In genomic region chr16:28294201-28294600, GRCh38 we compare ENCODE assay signal across 15 cellular contexts. TPM values are rescaled to one million over a fixed set of nuclear protein-coding genes. Genes with fewer than 3 reads are reported as not detected.
DNase-seq lines count a peak whose midpoint lies in the region; ATAC-seq and TF ChIP-seq lines count a peak whose summit lies in the region.
"Had no signal": no experiment of that assay in that cellular context is flagged by ENCODE, and none has a peak within 500 bp of the region (broad histone marks: within the 10 kb centered on the region; RNA-seq: fewer than 3 reads in every experiment).

No MANE protein-coding gene starts in this region.

- peaks cover 62 to 75% (median 75%) of the 10 kb centered on the region in 3 donors for H3K4me1 Mint-ChIP-seq in CD8-positive, alpha-beta memory T cell
- H3K4me1 Mint-ChIP-seq in brain, result peaks cover 70% of the 10 kb centered on the region
- H3K4me1 Mint-ChIP-seq in naive thymus-derived CD4-positive, alpha-beta T cell, result peaks cover 54 to 78% (median 69%) of the 10 kb centered on the region in 7 donors

- TF ChIP-seq EP300 in tibial nerve (IDR thresholded peaks at IDR 0.05), result no peak

- H3K36me3 ChIP-seq in CD8-positive, alpha-beta memory T cell (ENCODE audit: insufficient read depth, low read length), result no peaks in the 10 kb centered on the region
- peaks cover 5% of the 10 kb centered on the region; the same call in 1 of the 2 replicates for H3K36me3 ChIP-seq in HUES6 (ENCODE audit: control insufficient read depth, insufficient read depth, low read length)
- H3K36me3 ChIP-seq in naive thymus-derived CD4-positive, alpha-beta T cell (ENCODE audit: control insufficient read depth in 2 of 3, insufficient read depth in 3 of 3, low read length in 3 of 3), result peaks cover 0 to 3% (median 0%) of the 10 kb centered on the region in 3 experiments
- no peaks in the 10 kb centered on the region for H3K36me3 ChIP-seq in tibial nerve
- H3K36me3 ChIP-seq: thyroid gland had no signal

- no peak for DNase-seq in CD8-positive, alpha-beta memory T cell
- DNase-seq in naive thymus-derived CD4-positive, alpha-beta T cell, result no peak
- no peak for DNase-seq in tibial nerve (ENCODE audit: low spot score in 2 of 2)
- DNase-seq in medulla oblongata (ENCODE audit: extremely low spot score), result no peak
- DNase-seq in NCI-H1417 (lab: John Stamatoyannopoulos, UW), result no peak
- DNase-seq: activated CD8-positive, alpha-beta memory T cell treated with anti-CD3 and anti-CD28 coated beads, Interleukin-2, amount 50 U/mL, for 48 hours; effector CD4-positive, alpha-beta T cell; foreskin melanocyte; left cardiac atrium; NCI-H1105; NCI-H446 treated with DMSO at 0.1 percent for 48 hours; thyroid gland had no signal

- peaks cover 77% of the 10 kb centered on the region for H3K4me1 ChIP-seq in CD8-positive, alpha-beta memory T cell (ENCODE audit: insufficient read depth, low read length)
- H3K4me1 ChIP-seq in HUES6 (ENCODE audit: control insufficient read depth, insufficient read depth, low read length) (peaks cover 28% of the 10 kb centered on the region), tibial nerve (peaks cover 0 to 18% (median 11%) of the 10 kb centered on the region in 4 donors)
- H3K4me1 ChIP-seq in naive thymus-derived CD4-positive, alpha-beta T cell (ENCODE audit: control insufficient read depth in 2 of 2, insufficient read depth in 2 of 2, low read length in 2 of 2), result peaks cover 57 to 71% of the 10 kb centered on the region in 2 donors

- H3K36me3 Mint-ChIP-seq in CD8-positive, alpha-beta memory T cell, result peaks cover 0 to 11% (median 2%) of the 10 kb centered on the region in 3 donors
- H3K36me3 Mint-ChIP-seq in brain, result peaks cover 24% of the 10 kb centered on the region
- H3K36me3 Mint-ChIP-seq in naive thymus-derived CD4-positive, alpha-beta T cell, result peaks cover 0 to 11% (median 0%) of the 10 kb centered on the region in 5 donors

- H3K4me3 Mint-ChIP-seq in CD8-positive, alpha-beta memory T cell, result peak overlapping the region; percentile 87 to 98 (median 91)
- peak overlapping the region; percentile 84 to 98 (median 84) for H3K4me3 Mint-ChIP-seq in brain
- H3K4me3 Mint-ChIP-seq in naive thymus-derived CD4-positive, alpha-beta T cell, result peak overlapping the region; percentile 75 to 97 (median 91)

- intact Hi-C loops in naive thymus-derived CD4-positive, alpha-beta T cell (cut with micrococcal nuclease), result no loop called here

- CTCF ChIA-PET in CD8-positive, alpha-beta memory T cell (lab: Charles Lee), result interaction anchor here (0.7 to 5.6 kb wide), 4 partner anchors 16 to 23 kb away, joined by 3 to 39 read pairs (median 9); no protein-coding TSS in a partner anchor
- CTCF ChIA-PET in naive thymus-derived CD4-positive, alpha-beta T cell (lab: Charles Lee), result interaction anchor here (0.9 to 2.1 kb wide), 5 partner anchors 9 to 20 kb away, joined by 3 to 8 read pairs (median 4); no protein-coding TSS in a partner anchor

- peak overlapping the region; percentile 68 to 91 (median 83) for H3K27ac Mint-ChIP-seq in CD8-positive, alpha-beta memory T cell
- H3K27ac Mint-ChIP-seq in brain, result peak overlapping the region; percentile 65 to 99 (median 92)
- peak overlapping the region in 8 of 9 donors; percentile 65 to 92 (median 84) for H3K27ac Mint-ChIP-seq in naive thymus-derived CD4-positive, alpha-beta T cell

- H3K9me3 Mint-ChIP-seq in CD8-positive, alpha-beta memory T cell, result no peaks in the 10 kb centered on the region
- H3K9me3 Mint-ChIP-seq in brain, result peaks cover 0 to 3% (median 0%) of the 10 kb centered on the region in 5 experiments
- H3K9me3 Mint-ChIP-seq in naive thymus-derived CD4-positive, alpha-beta T cell, result peaks cover 0 to 2% (median 0%) of the 10 kb centered on the region in 11 donors

- H3K4me3 ChIP-seq in CD8-positive, alpha-beta memory T cell (ENCODE audit: low read length), result peak overlapping the region; percentile 90
- H3K4me3 ChIP-seq in HUES6 (ENCODE audit: low read depth, low read length), result peak overlapping the region; percentile 93
- H3K4me3 ChIP-seq in naive thymus-derived CD4-positive, alpha-beta T cell (ENCODE audit: low read length), result peak overlapping the region; percentile 94
- H3K4me3 ChIP-seq in tibial nerve, result no peak overlapping the region

- H3K9me3 ChIP-seq in CD8-positive, alpha-beta memory T cell (ENCODE audit: low read length), result no peaks in the 10 kb centered on the region
- H3K9me3 ChIP-seq in HUES6 (ENCODE audit: control insufficient read depth, insufficient read depth, low read depth, low read length) (no peaks in the 10 kb centered on the region), tibial nerve (no peaks in the 10 kb centered on the region)
- no peaks in the 10 kb centered on the region for H3K9me3 ChIP-seq in naive thymus-derived CD4-positive, alpha-beta T cell (ENCODE audit: control insufficient read depth in 2 of 3, low read length in 3 of 3)
- H3K9me3 ChIP-seq: thyroid gland had no signal

- no peak for TF ChIP-seq POLR2A in tibial nerve (IDR thresholded peaks at IDR 0.05)

- WGBS in tibial nerve, 2 donors, result 85 to 93% methylated on average over 6 of the region's 6 CpGs

- H3K27me3 ChIP-seq in CD8-positive, alpha-beta memory T cell (ENCODE audit: insufficient read depth, low read length, poor library complexity, severe bottlenecking), result no peaks in the 10 kb centered on the region
- no peaks in the 10 kb centered on the region; the same call in 1 of the 2 replicates for H3K27me3 ChIP-seq in HUES6 (ENCODE audit: control insufficient read depth, insufficient read depth, low read length)
- no peaks in the 10 kb centered on the region for H3K27me3 ChIP-seq in naive thymus-derived CD4-positive, alpha-beta T cell (ENCODE audit: control insufficient read depth in 2 of 2, insufficient read depth in 2 of 2, low read length in 2 of 2)
- H3K27me3 ChIP-seq in tibial nerve, result peaks cover 0 to 11% of the 10 kb centered on the region in 2 donors
- H3K27me3 ChIP-seq: thyroid gland had no signal

- no peak for TF ChIP-seq CTCF in brain (conservative IDR thresholded peaks at IDR 0.05)
- no peak for TF ChIP-seq CTCF in tibial nerve (IDR thresholded peaks at IDR 0.05)

- no peak overlapping the region for H3K27ac ChIP-seq in CD8-positive, alpha-beta memory T cell (ENCODE audit: low read depth, low read length)
- H3K27ac ChIP-seq in HUES6 (ENCODE audit: low read depth, low read length), result no peak overlapping the region
- H3K27ac ChIP-seq in naive thymus-derived CD4-positive, alpha-beta T cell (ENCODE audit: low read depth, low read length), result peak overlapping the region; percentile 87
- H3K27ac ChIP-seq in tibial nerve, result no peak overlapping the region
- H3K27ac ChIP-seq: thyroid gland had no signal

- POLR2A ChIA-PET in CD8-positive, alpha-beta memory T cell (lab: Charles Lee), result interaction anchor here (1.0 to 3.4 kb wide), 3 partner anchors 12 to 20 kb away, joined by 4 to 24 read pairs (median 4); no protein-coding TSS in a partner anchor
- POLR2A ChIA-PET in naive thymus-derived CD4-positive, alpha-beta T cell (lab: Charles Lee), result interaction anchor here (0.7 to 12.2 kb wide), 5 partner anchors 10 to 23 kb away, joined by 4 to 205 read pairs (median 6); no protein-coding TSS in a partner anchor

- ATAC-seq in naive thymus-derived CD4-positive, alpha-beta T cell, result no peak
- no peak for ATAC-seq in GM19397 (IDR thresholded peaks at IDR 0.05; ENCODE audit: unreplicated experiment)
- ATAC-seq: left cardiac atrium had no signal

- H3K9ac ChIP-seq in HUES6 (ENCODE audit: low read length), result peak overlapping the region; percentile 77

- no peaks in the 10 kb centered on the region for H3K27me3 Mint-ChIP-seq in CD8-positive, alpha-beta memory T cell
- peaks cover 11% of the 10 kb centered on the region for H3K27me3 Mint-ChIP-seq in brain
- peaks cover 0 to 24% (median 0%) of the 10 kb centered on the region in 5 donors for H3K27me3 Mint-ChIP-seq in naive thymus-derived CD4-positive, alpha-beta T cell

RNA-seq across cellular contexts. Expression of gene SBK1, which starts 1.9 kb away (rescaled TPM):
- total RNA-seq in CD8-positive, alpha-beta memory T cell, result 1 to 10 TPM; 3.9 to 4.1 TPM
- 20.3 TPM for polyA plus RNA-seq in CD8-positive, alpha-beta memory T cell
- 80.1 TPM for polyA plus RNA-seq in brain (ENCODE audit: insufficient read depth, low read depth, low replicate concordance)
- 10 to 100 TPM in 4 of 5 experiments, 1 to 10 TPM in 1; 6.0 to 19.9 (median 17.9) TPM for total RNA-seq in naive thymus-derived CD4-positive, alpha-beta T cell
- polyA plus RNA-seq in naive thymus-derived CD4-positive, alpha-beta T cell, result 10 to 100 TPM in 1 of 2 donors, 1 to 10 TPM in 1; 4.2 to 10.0 TPM
- under 1 TPM in 2 of 4 donors, not detected in 2; 0.22 to 0.30 TPM for total RNA-seq in tibial nerve

Comparison
In these comparisons a context has a peak if more than half of its experiments do, and no peak if none do; other contexts are left out.
1. H3K4me3 ChIP-seq: peak in CD8-positive, alpha-beta memory T cell (single experiment), HUES6 (single experiment) and naive thymus-derived CD4-positive, alpha-beta T cell (single experiment); none in tibial nerve (0 of 4).
2. Peak in every context shown above with its lines, with median percentiles within 50 percentile points of each other: H3K27ac Mint-ChIP-seq and H3K4me3 Mint-ChIP-seq.